Comparison of ENCODE assay signal across 7 cellular contexts in the genomic region with DNA sequence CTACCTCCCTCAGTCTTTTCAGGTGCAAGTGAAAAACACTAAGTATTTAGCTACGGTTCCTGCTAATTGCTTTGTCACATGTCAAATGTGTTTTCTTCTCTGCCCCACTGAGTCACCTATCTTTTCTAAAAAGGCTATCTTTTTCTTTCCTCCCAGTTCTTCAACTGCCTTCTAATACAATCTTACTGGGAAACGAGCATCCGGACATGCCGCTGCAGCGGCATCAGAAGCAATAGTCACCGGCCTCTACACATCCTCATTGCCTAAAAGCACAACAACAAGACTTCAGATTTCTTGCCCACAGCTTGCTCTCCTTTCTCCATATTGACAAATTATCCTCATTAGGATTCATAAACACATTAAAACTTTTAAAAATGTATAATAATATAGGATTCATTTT. TPM values are rescaled to one million over a fixed set of nuclear protein-coding genes. Genes with fewer than 3 reads are reported as not detected.
DNase-seq lines count a peak whose midpoint lies in the region; ATAC-seq, FAIRE-seq and TF ChIP-seq lines count a peak whose summit lies in the region.

No MANE protein-coding gene starts in this region.

- H3K27ac ChIP-seq in testis (no peak overlapping the region), small intestine (ENCODE audit: low read depth in 1 of 2, low read length in 1 of 2) (no peak overlapping the region)

- no peaks in the 10 kb centered on the region for H3K4me1 ChIP-seq in testis
- H3K4me1 ChIP-seq in small intestine (ENCODE audit: control insufficient read depth in 2 of 2, insufficient read depth in 1 of 2, low read depth in 1 of 2, low read length in 1 of 2), result no peaks in the 10 kb centered on the region

- TF ChIP-seq POLR2A in testis (IDR thresholded peaks at IDR 0.05), result no peak

- TF ChIP-seq CTCF in WI38 (IDR thresholded peaks at IDR 0.05; ENCODE audit: low read depth, low read length) (no peak), testis (IDR thresholded peaks at IDR 0.05) (no peak)

- intact Hi-C loops in testis (cut with DNase I; ENCODE audit: low total_unique reads), result no loop called here

- H3K27me3 ChIP-seq in testis (no peaks in the 10 kb centered on the region), H7 (ENCODE audit: control insufficient read depth, insufficient read depth, low read length) (peaks cover 23% of the 10 kb centered on the region), small intestine (ENCODE audit: control insufficient read depth in 2 of 2, insufficient read depth in 2 of 2, low read length in 2 of 2) (peaks cover 0 to 4% of the 10 kb centered on the region in 2 donors)

- H3K4me3 ChIP-seq in WI38 (ENCODE audit: low read depth, low read length) (peak overlapping the region; percentile 96), testis (peak overlapping the region; percentile 74 to 88), H7 (ENCODE audit: insufficient read depth, low read depth, low read length) (no peak overlapping the region), small intestine (ENCODE audit: low read depth in 1 of 2, low read length in 2 of 2) (no peak overlapping the region)

- POLR2A ChIA-PET in HEK293T (lab: Yijun Ruan, JAX), result interaction anchor here (0.7 to 1.4 kb wide), 6 partner anchors 9 to 1508 kb away, joined by 3 to 7 read pairs (median 3); no protein-coding TSS in a partner anchor

- WGBS in testis, 2 donors, result 6 to 9% methylated on average over 6 of the region's 6 CpGs
- 6 to 15% (median 9%) methylated on average over 6 of the region's 6 CpGs for WGBS in small intestine, 3 donors

- ATAC-seq in GM18498 (IDR thresholded peaks at IDR 0.05; ENCODE audit: unreplicated experiment), result no peak

- H3K9me3 ChIP-seq in testis, result no peaks in the 10 kb centered on the region
- no peaks in the 10 kb centered on the region for H3K9me3 ChIP-seq in small intestine (ENCODE audit: control insufficient read depth, low read depth)

- no peak for FAIRE-seq in small intestine (lab: Jason Lieb, UNC)

- H3K36me3 ChIP-seq in testis (ENCODE audit: low read depth, missing control alignments) (no peaks in the 10 kb centered on the region), H7 (replicated peaks; ENCODE audit: control insufficient read depth, insufficient read depth, low read length) (no peaks in the 10 kb centered on the region), small intestine (ENCODE audit: control insufficient read depth in 2 of 2, insufficient read depth in 2 of 2, low read length in 2 of 2) (no peaks in the 10 kb centered on the region)

- DNase-seq in HEK293T (ENCODE audit: extremely low spot score) (peak; percentile 66), inferior parietal cortex (ENCODE audit: extremely low spot score) (peak; percentile 65), testis (no peak), H7 (no peak), small intestine (no peak)

- CTCF ChIA-PET in HEK293T (lab: Yijun Ruan, JAX), result interaction anchor here (0.6 to 1.4 kb wide), 8 partner anchors 9 to 1026 kb away, joined by 3 to 6 read pairs (median 3); no protein-coding TSS in a partner anchor

TF ChIP-seq in HEK293T, 16 proteins besides CTCF, POLR2A, EP300 and RAD21:
- TF ChIP-seq ARNT (IDR thresholded peaks at IDR 0.05) (no peak), L3MBTL2 (conservative IDR thresholded peaks at IDR 0.05) (no peak), SP1 (IDR thresholded peaks at IDR 0.05) (no peak), ZNF384 (IDR thresholded peaks at IDR 0.05) (no peak), ELF4 (IDR thresholded peaks at IDR 0.05) (no peak), FOXM1 (IDR thresholded peaks at IDR 0.05; ENCODE audit: borderline replicate concordance) (no peak), FOXK2 (IDR thresholded peaks at IDR 0.05) (no peak), HDGF (IDR thresholded peaks at IDR 0.05; ENCODE audit: borderline replicate concordance) (no peak), SUZ12 (IDR thresholded peaks at IDR 0.05) (no peak), BHLHE40 (IDR thresholded peaks at IDR 0.05; ENCODE audit: borderline replicate concordance) (no peak)

RNA-seq across cellular contexts. Expression of gene PCDH9, which starts 1.2 kb away (rescaled TPM):
- total RNA-seq in testis, result 1 to 10 TPM; 3.5 to 4.6 TPM
- 2.3 TPM for polyA plus RNA-seq in testis (ENCODE audit: insufficient read depth, low read depth, low replicate concordance)
- total RNA-seq in H7 (2014; rRNA removed; shearing (Covaris generic)), result 0.07 and 0.14 TPM in 2 replicates
- polyA plus RNA-seq in small intestine, result under 1 TPM in 2 of 3 donors, not detected in 1; 0.27 to 0.72 TPM

Comparison
In these comparisons a context has a peak if more than half of its experiments do, and no peak if none do; other contexts are left out.
1. DNase-seq: peak in HEK293T (single experiment) and inferior parietal cortex (single experiment); none in testis (single experiment), H7 (single experiment) and small intestine (single experiment).
2. H3K4me3 ChIP-seq: peak in WI38 (single experiment) and testis (2 of 2); none in H7 (single experiment) and small intestine (0 of 2).